In the genomic region with DNA sequence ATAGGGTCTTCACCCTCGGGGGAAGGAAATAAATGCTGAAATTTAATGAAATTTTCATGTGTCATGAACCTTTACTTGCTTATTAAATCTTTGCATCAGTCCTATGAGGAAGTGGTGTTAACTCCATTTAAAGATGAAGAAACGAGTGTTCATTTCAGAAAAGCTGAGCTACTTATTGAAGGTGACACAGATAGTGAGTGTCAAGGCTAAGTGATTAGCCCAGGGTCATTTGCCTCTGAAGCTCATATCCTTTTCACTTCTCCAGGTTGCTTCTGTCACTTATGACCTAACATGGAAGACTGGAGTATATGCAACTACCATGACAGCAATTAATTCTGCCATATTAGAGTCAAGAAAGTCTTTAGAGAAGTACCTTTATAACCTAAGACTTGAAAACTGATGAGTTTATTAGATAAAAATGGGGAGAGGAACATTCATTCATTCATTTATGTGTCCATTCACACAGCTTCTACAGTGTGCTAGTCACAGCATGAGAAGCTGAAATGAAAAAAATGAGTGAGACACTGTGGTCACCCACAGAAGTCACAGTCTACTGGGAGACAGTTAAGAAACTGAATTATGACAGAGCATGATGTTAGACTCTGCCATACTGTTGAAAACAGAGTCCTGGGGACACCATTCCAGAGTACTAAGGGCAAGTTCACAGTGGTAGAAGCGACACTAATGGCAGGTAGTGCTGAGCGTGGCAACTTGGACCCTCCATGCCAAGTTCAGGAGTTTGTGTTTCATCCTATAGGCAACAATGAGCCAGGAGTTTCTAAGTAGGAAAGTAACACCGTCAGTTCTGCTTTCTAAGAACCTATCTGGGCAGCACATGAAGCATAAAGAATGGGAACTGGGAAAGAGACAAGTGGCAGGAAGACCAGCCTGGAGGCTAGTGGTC, we compare ENCODE assay signal across 1 cellular context.
A peak's percentile ranks its signal among the peaks of the same experiment; 100 is the strongest.
TF ChIP-seq lines count a peak whose summit lies in the region.

No MANE protein-coding gene starts in this region.

TF ChIP-seq in GM12878, 131 proteins besides CTCF, POLR2A, EP300 and RAD21 (continued from another document and continues in another):
- TF ChIP-seq, protein P1, sequence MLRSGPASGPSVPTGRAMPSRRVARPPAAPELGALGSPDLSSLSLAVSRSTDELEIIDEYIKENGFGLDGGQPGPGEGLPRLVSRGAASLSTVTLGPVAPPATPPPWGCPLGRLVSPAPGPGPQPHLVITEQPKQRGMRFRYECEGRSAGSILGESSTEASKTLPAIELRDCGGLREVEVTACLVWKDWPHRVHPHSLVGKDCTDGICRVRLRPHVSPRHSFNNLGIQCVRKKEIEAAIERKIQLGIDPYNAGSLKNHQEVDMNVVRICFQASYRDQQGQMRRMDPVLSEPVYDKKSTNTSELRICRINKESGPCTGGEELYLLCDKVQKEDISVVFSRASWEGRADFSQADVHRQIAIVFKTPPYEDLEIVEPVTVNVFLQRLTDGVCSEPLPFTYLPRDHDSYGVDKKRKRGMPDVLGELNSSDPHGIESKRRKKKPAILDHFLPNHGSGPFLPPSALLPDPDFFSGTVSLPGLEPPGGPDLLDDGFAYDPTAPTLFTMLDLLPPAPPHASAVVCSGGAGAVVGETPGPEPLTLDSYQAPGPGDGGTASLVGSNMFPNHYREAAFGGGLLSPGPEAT (IDR thresholded peaks at IDR 0.05; ENCODE audit: low read depth) = peak; percentile 79; the same call in 1 of the 2 replicates
- TF ChIP-seq, protein P2, sequence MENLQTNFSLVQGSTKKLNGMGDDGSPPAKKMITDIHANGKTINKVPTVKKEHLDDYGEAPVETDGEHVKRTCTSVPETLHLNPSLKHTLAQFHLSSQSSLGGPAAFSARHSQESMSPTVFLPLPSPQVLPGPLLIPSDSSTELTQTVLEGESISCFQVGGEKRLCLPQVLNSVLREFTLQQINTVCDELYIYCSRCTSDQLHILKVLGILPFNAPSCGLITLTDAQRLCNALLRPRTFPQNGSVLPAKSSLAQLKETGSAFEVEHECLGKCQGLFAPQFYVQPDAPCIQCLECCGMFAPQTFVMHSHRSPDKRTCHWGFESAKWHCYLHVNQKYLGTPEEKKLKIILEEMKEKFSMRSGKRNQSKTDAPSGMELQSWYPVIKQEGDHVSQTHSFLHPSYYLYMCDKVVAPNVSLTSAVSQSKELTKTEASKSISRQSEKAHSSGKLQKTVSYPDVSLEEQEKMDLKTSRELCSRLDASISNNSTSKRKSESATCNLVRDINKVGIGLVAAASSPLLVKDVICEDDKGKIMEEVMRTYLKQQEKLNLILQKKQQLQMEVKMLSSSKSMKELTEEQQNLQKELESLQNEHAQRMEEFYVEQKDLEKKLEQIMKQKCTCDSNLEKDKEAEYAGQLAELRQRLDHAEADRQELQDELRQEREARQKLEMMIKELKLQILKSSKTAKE (IDR thresholded peaks at IDR 0.05; ENCODE audit: low read depth, poor library complexity, severe bottlenecking) = peak; percentile 93
- TF ChIP-seq STAT3 (IDR thresholded peaks at IDR 0.05; ENCODE audit: low read depth, low read length) (peak; percentile 14; the same call in 1 of the 2 replicates), NBN (IDR thresholded peaks at IDR 0.05) (0 out of 2 replicates have a peak, but pooled peaks have one; percentile 54), EED (IDR thresholded peaks at IDR 0.05; ENCODE audit: low read depth) (peak; percentile 65), KDM1A (IDR thresholded peaks at IDR 0.05; ENCODE audit: borderline replicate concordance) (no peak), CEBPB (IDR thresholded peaks at IDR 0.05; ENCODE audit: borderline replicate concordance in 1 of 2, low read depth in 2 of 2, low read length in 2 of 2) (0 out of 4 replicates have a peak, but pooled peaks of 1 of the 2 experiments have one; percentile 39), MTA3 (IDR thresholded peaks at IDR 0.05; ENCODE audit: borderline replicate concordance, low read length) (peak; percentile 62; the same call in 1 of the 2 replicates), SUZ12 (IDR thresholded peaks at IDR 0.05; ENCODE audit: unreplicated experiment) (no peak), ETV6 (conservative IDR thresholded peaks at IDR 0.05 in 1 of 2, IDR thresholded peaks at IDR 0.05 in 1 of 2; ENCODE audit: borderline replicate concordance in 1 of 2, low read depth in 1 of 2) (peak in 1 of 2 experiments; percentile 42; a peak in 2 of 4 replicates), CREM (IDR thresholded peaks at IDR 0.05; ENCODE audit: low read depth) (no peak), POLR2AphosphoS5 (IDR thresholded peaks at IDR 0.05; ENCODE audit: low read length) (peak; percentile 37; the same call in 1 of the 2 replicates), BMI1 (IDR thresholded peaks at IDR 0.05; ENCODE audit: borderline replicate concordance) (no peak), PML (IDR thresholded peaks at IDR 0.05; ENCODE audit: low read length) (peak; percentile 73; the same call in 1 of the 2 replicates), SIX5 (IDR thresholded peaks at IDR 0.05; ENCODE audit: low read depth, low read length, severe bottlenecking) (no peak), MTA2 (IDR thresholded peaks at IDR 0.05; ENCODE audit: low read depth) (peak; percentile 59), FOXM1 (IDR thresholded peaks at IDR 0.05; ENCODE audit: low read depth, low read length) (0 out of 2 replicates have a peak, but pooled peaks have one; percentile 40), FOXK2 (IDR thresholded peaks at IDR 0.05) (no peak), CBX5 (IDR thresholded peaks at IDR 0.05; ENCODE audit: low read depth) (peak; percentile 67; the same call in 1 of the 2 replicates), BCL11A (IDR thresholded peaks at IDR 0.05; ENCODE audit: low read depth, low read length) (0 out of 2 replicates have a peak, but pooled peaks have one; percentile 3), IRF4 (IDR thresholded peaks at IDR 0.05; ENCODE audit: low read depth, low read length) (peak; percentile 45; the same call in 1 of the 2 replicates), IKZF2 (IDR thresholded peaks at IDR 0.05) (peak; percentile 75 to 80), ZNF384 (IDR thresholded peaks at IDR 0.05; ENCODE audit: borderline replicate concordance, low read depth, low read length) (peak; percentile 88), SPI1 (IDR thresholded peaks at IDR 0.05; ENCODE audit: borderline replicate concordance, insufficient read depth, low read depth, low read length) (peak; percentile 74), RUNX3 (IDR thresholded peaks at IDR 0.05; ENCODE audit: low read length) (peak; percentile 95), JUNB (IDR thresholded peaks at IDR 0.05) (peak; percentile 19), NR2F1 (conservative IDR thresholded peaks at IDR 0.05) (peak; percentile 49; the same call in 1 of the 2 replicates), CREB1 (IDR thresholded peaks at IDR 0.05; ENCODE audit: low read depth) (peak; percentile 82), ATF7 (IDR thresholded peaks at IDR 0.05; ENCODE audit: low read depth) (peak; percentile 77)
- TF ChIP-seq, protein P3, sequence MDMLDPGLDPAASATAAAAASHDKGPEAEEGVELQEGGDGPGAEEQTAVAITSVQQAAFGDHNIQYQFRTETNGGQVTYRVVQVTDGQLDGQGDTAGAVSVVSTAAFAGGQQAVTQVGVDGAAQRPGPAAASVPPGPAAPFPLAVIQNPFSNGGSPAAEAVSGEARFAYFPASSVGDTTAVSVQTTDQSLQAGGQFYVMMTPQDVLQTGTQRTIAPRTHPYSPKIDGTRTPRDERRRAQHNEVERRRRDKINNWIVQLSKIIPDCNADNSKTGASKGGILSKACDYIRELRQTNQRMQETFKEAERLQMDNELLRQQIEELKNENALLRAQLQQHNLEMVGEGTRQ (IDR thresholded peaks at IDR 0.05; ENCODE audit: borderline replicate concordance, low read depth, low read length) = no peak
- TF ChIP-seq, protein P4, sequence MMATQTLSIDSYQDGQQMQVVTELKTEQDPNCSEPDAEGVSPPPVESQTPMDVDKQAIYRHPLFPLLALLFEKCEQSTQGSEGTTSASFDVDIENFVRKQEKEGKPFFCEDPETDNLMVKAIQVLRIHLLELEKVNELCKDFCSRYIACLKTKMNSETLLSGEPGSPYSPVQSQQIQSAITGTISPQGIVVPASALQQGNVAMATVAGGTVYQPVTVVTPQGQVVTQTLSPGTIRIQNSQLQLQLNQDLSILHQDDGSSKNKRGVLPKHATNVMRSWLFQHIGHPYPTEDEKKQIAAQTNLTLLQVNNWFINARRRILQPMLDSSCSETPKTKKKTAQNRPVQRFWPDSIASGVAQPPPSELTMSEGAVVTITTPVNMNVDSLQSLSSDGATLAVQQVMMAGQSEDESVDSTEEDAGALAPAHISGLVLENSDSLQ (IDR thresholded peaks at IDR 0.05) = peak; percentile 51; the same call in 1 of the 2 replicates
- TF ChIP-seq, protein P5, sequence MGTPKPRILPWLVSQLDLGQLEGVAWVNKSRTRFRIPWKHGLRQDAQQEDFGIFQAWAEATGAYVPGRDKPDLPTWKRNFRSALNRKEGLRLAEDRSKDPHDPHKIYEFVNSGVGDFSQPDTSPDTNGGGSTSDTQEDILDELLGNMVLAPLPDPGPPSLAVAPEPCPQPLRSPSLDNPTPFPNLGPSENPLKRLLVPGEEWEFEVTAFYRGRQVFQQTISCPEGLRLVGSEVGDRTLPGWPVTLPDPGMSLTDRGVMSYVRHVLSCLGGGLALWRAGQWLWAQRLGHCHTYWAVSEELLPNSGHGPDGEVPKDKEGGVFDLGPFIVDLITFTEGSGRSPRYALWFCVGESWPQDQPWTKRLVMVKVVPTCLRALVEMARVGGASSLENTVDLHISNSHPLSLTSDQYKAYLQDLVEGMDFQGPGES (IDR thresholded peaks at IDR 0.05) = no peak
- TF ChIP-seq, protein P6, sequence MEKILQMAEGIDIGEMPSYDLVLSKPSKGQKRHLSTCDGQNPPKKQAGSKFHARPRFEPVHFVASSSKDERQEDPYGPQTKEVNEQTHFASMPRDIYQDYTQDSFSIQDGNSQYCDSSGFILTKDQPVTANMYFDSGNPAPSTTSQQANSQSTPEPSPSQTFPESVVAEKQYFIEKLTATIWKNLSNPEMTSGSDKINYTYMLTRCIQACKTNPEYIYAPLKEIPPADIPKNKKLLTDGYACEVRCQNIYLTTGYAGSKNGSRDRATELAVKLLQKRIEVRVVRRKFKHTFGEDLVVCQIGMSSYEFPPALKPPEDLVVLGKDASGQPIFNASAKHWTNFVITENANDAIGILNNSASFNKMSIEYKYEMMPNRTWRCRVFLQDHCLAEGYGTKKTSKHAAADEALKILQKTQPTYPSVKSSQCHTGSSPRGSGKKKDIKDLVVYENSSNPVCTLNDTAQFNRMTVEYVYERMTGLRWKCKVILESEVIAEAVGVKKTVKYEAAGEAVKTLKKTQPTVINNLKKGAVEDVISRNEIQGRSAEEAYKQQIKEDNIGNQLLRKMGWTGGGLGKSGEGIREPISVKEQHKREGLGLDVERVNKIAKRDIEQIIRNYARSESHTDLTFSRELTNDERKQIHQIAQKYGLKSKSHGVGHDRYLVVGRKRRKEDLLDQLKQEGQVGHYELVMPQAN (conservative IDR thresholded peaks at IDR 0.05) = no peak
- TF ChIP-seq, protein P7, sequence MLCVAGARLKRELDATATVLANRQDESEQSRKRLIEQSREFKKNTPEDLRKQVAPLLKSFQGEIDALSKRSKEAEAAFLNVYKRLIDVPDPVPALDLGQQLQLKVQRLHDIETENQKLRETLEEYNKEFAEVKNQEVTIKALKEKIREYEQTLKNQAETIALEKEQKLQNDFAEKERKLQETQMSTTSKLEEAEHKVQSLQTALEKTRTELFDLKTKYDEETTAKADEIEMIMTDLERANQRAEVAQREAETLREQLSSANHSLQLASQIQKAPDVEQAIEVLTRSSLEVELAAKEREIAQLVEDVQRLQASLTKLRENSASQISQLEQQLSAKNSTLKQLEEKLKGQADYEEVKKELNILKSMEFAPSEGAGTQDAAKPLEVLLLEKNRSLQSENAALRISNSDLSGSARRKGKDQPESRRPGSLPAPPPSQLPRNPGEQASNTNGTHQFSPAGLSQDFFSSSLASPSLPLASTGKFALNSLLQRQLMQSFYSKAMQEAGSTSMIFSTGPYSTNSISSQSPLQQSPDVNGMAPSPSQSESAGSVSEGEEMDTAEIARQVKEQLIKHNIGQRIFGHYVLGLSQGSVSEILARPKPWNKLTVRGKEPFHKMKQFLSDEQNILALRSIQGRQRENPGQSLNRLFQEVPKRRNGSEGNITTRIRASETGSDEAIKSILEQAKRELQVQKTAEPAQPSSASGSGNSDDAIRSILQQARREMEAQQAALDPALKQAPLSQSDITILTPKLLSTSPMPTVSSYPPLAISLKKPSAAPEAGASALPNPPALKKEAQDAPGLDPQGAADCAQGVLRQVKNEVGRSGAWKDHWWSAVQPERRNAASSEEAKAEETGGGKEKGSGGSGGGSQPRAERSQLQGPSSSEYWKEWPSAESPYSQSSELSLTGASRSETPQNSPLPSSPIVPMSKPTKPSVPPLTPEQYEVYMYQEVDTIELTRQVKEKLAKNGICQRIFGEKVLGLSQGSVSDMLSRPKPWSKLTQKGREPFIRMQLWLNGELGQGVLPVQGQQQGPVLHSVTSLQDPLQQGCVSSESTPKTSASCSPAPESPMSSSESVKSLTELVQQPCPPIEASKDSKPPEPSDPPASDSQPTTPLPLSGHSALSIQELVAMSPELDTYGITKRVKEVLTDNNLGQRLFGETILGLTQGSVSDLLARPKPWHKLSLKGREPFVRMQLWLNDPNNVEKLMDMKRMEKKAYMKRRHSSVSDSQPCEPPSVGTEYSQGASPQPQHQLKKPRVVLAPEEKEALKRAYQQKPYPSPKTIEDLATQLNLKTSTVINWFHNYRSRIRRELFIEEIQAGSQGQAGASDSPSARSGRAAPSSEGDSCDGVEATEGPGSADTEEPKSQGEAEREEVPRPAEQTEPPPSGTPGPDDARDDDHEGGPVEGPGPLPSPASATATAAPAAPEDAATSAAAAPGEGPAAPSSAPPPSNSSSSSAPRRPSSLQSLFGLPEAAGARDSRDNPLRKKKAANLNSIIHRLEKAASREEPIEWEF (IDR thresholded peaks at IDR 0.05; ENCODE audit: insufficient replicate concordance, low read depth, low read length) = peak; percentile 62
- TF ChIP-seq, protein P8, sequence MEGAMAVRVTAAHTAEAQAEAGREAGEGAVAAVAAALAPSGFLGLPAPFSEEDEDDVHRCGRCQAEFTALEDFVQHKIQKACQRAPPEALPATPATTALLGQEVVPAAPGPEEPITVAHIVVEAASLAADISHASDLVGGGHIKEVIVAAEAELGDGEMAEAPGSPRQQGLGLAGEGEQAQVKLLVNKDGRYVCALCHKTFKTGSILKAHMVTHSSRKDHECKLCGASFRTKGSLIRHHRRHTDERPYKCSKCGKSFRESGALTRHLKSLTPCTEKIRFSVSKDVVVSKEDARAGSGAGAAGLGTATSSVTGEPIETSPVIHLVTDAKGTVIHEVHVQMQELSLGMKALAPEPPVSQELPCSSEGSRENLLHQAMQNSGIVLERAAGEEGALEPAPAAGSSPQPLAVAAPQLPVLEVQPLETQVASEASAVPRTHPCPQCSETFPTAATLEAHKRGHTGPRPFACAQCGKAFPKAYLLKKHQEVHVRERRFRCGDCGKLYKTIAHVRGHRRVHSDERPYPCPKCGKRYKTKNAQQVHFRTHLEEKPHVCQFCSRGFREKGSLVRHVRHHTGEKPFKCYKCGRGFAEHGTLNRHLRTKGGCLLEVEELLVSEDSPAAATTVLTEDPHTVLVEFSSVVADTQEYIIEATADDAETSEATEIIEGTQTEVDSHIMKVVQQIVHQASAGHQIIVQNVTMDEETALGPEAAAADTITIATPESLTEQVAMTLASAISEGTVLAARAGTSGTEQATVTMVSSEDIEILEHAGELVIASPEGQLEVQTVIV (IDR thresholded peaks at IDR 0.05; ENCODE audit: borderline replicate concordance, partially characterized antibody) = no peak
- TF ChIP-seq, protein P9, sequence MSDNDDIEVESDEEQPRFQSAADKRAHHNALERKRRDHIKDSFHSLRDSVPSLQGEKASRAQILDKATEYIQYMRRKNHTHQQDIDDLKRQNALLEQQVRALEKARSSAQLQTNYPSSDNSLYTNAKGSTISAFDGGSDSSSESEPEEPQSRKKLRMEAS (IDR thresholded peaks at IDR 0.05; ENCODE audit: low read depth, low read length) = no peak
